Comparison of ENCODE assay signal across 12 cellular contexts in the genomic region with DNA sequence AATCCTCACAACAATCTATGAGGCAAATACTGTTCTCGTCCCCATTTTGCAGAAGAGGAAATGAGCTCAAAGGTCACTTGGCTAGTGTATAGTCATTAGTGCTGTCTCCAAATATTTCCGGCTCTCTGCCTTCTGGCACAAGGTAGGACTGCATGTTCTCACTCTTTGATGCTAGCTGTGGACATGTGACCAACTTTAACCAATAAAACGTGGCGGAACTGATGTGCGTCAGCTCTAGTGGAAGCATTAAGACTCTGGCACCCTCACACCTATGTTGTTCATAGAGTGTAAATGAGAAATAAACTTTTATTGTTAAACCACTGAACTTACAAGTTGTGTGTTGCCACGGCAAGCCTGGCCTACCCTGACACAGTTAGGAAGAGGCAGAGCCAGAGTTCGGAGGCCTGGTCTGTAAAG. TPM values are rescaled to one million over a fixed set of nuclear protein-coding genes. Genes with fewer than 3 reads are reported as not detected.
DNase-seq lines count a peak whose midpoint lies in the region; ATAC-seq and TF ChIP-seq lines count a peak whose summit lies in the region.
"Had no signal": no experiment of that assay in that cellular context is flagged by ENCODE, and none has a peak within 500 bp of the region (broad histone marks: within the 10 kb centered on the region; RNA-seq: fewer than 3 reads in every experiment).

No MANE protein-coding gene starts in this region.

- H3K9me3 ChIP-seq in WERI-Rb-1 (ENCODE audit: severe bottlenecking) (peaks cover 7% of the 10 kb centered on the region), right atrium auricular region (no peaks in the 10 kb centered on the region)
- no peaks in the 10 kb centered on the region for H3K9me3 ChIP-seq in CD4-positive, alpha-beta T cell (ENCODE audit: control insufficient read depth, low read length)

- peak; percentile 86 for DNase-seq in GF-D8 (lab: John Stamatoyannopoulos, UW)
- DNase-seq in WERI-Rb-1 = no peak
- DNase-seq in right atrium auricular region (ENCODE audit: low spot score) = peak; percentile 70
- DNase-seq in sciatic nerve (ENCODE audit: low spot score) = no peak
- DNase-seq in dedifferentiated amniotic fluid mesenchymal stem cell (ENCODE audit: extremely low spot score) = no peak
- no peak for DNase-seq in CD4-positive, alpha-beta T cell
- DNase-seq: naive B cell, NCI-H1930, T1000 had no signal

- no peaks in the 10 kb centered on the region for H3K36me3 Mint-ChIP-seq in CD4-positive, alpha-beta T cell (ENCODE audit: low read depth)
- H3K36me3 Mint-ChIP-seq: naive B cell had no signal

- no peak overlapping the region for H3K4me3 ChIP-seq in WERI-Rb-1 (ENCODE audit: low read depth, low read length)
- H3K4me3 ChIP-seq in right atrium auricular region = no peak overlapping the region
- H3K4me3 ChIP-seq: PC-9 had no signal

- H3K4me1 ChIP-seq in right atrium auricular region = peaks cover 0 to 28% of the 10 kb centered on the region in 2 donors

- no peaks in the 10 kb centered on the region for H3K9me3 Mint-ChIP-seq in CD4-positive, alpha-beta T cell
- H3K9me3 Mint-ChIP-seq: naive B cell had no signal

- no peaks in the 10 kb centered on the region for H3K27me3 Mint-ChIP-seq in CD4-positive, alpha-beta T cell
- H3K27me3 Mint-ChIP-seq: naive B cell had no signal

- H3K27me3 ChIP-seq in WERI-Rb-1 (ENCODE audit: insufficient read depth, low read depth, severe bottlenecking) (no peaks in the 10 kb centered on the region), right atrium auricular region (no peaks in the 10 kb centered on the region)
- no peaks in the 10 kb centered on the region for H3K27me3 ChIP-seq in CD4-positive, alpha-beta T cell (ENCODE audit: control insufficient read depth, insufficient read depth, low read length)

- H3K27ac Mint-ChIP-seq in CD4-positive, alpha-beta T cell = no peak overlapping the region
- H3K27ac Mint-ChIP-seq: naive B cell had no signal

- H3K4me1 Mint-ChIP-seq in CD4-positive, alpha-beta T cell (ENCODE audit: low read depth) = peaks cover 34% of the 10 kb centered on the region

- H3K36me3 ChIP-seq in WERI-Rb-1 (peaks cover 24% of the 10 kb centered on the region), right atrium auricular region (no peaks in the 10 kb centered on the region)

- intact Hi-C loops in sciatic nerve (cut with DNase I) = no loop called here
- intact Hi-C loops in CD4-positive, alpha-beta T cell (cut with DNase I, micrococcal nuclease) = loop anchor here (5.0 to 10.0 kb wide), 3 partner anchors 86 to 614 kb away; a partner anchor contains a TSS

- H3K27ac ChIP-seq in WERI-Rb-1 (peak overlapping the region; percentile 89), right atrium auricular region (peak overlapping the region; percentile 32 to 51)
- H3K27ac ChIP-seq in CD4-positive, alpha-beta T cell (ENCODE audit: low read depth, low read length) = no peak overlapping the region
- H3K27ac ChIP-seq: PC-9 had no signal

- ATAC-seq in sciatic nerve (peak; percentile 43), GM21825 (IDR thresholded peaks at IDR 0.05; ENCODE audit: unreplicated experiment) (no peak), HG03039 (IDR thresholded peaks at IDR 0.05; ENCODE audit: unreplicated experiment) (no peak)
- ATAC-seq in CD4-positive, alpha-beta T cell (ENCODE audit: poor library complexity) = no peak

- TF ChIP-seq CTCF in WERI-Rb-1 (IDR thresholded peaks at IDR 0.05; ENCODE audit: low read depth, low read length) = no peak
- no peak for TF ChIP-seq CTCF in right atrium auricular region (IDR thresholded peaks at IDR 0.05)
- no peak for TF ChIP-seq CTCF in CD4-positive, alpha-beta T cell (IDR thresholded peaks at IDR 0.05)

- no peak overlapping the region for H3K4me3 Mint-ChIP-seq in CD4-positive, alpha-beta T cell
- H3K4me3 Mint-ChIP-seq: naive B cell had no signal

- POLR2A ChIA-PET in CD4-positive, alpha-beta T cell (lab: Charles Lee) = interaction anchor here (1.4 kb wide), 1 partner anchor 9 kb away, joined by 3 read pairs; no protein-coding TSS in a partner anchor

- CTCF ChIA-PET in CD4-positive, alpha-beta T cell (lab: Charles Lee) = no interaction called here

RNA-seq across cellular contexts. Expression of a gene that starts 5.0 kb away (rescaled TPM):
- total RNA-seq in right atrium auricular region (1 to 10 TPM in 1 of 2 donors, under 1 TPM in 1; 0.48 to 1.5 TPM), sciatic nerve (3.7 TPM)
- total RNA-seq in CD4-positive, alpha-beta T cell = 10 to 100 TPM; 64.5 to 65.4 TPM

Comparison
In these comparisons a context has a peak if more than half of its experiments do, and no peak if none do; other contexts are left out.
1. DNase-seq: peak in GF-D8 (single experiment) and right atrium auricular region (single experiment); none in WERI-Rb-1 (single experiment), sciatic nerve (single experiment), dedifferentiated amniotic fluid mesenchymal stem cell (single experiment) and CD4-positive, alpha-beta T cell (0 of 10).
2. RNA of a gene that starts 5.0 kb away (total RNA-seq): 64.5 to 65.4 TPM in CD4-positive, alpha-beta T cell; 3.7 TPM in sciatic nerve (single experiment) and 0.48 to 1.5 TPM in right atrium auricular region; every median in the first group is over 10 times any median in the second.